ENCODE assay signal across 9 cellular contexts in the genomic region with DNA sequence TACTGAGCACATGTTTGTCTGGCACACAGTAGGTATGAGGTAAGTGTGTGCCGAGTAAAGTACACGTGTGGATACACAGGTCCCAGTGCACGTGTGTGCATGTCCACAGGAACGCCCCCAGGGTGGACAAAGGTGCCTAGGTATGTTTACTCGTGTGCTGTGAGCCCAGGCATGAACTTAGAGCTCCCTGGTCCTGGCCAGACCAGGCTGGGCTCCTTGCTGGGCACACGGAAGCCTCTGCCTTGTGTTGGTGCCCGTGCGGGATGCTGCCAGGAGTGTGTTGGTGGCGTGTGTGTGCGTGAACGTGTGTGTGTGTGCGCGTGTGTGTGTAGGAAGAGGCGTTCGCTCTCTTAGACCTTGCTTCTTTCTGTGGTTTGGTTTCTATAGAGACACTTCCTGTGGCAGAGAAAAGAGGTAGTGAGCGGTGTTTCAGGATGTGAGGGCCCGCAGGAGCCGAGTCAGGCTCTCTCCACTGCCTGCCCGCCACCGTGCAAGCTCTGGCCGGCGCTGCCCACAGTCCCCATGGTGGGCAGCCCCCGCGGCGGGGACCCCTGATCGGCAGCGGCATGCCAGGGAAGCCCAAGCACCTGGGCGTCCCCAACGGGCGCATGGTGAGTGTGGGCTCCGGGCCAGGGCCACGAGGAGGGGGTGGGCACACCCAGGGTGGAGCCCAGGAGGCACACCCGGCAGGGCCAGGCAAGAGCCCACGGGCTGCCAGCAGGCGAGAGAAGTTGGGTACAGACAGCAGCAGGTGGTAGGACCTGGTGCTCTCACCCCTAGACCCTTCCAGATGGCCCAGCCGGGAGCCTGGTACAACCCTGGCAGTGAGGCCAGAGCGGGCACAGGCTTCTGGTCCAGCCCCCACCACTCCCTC. TPM values are rescaled to one million over a fixed set of nuclear protein-coding genes. Genes with fewer than 3 reads are reported as not detected.
DNase-seq lines count a peak whose midpoint lies in the region; ATAC-seq, FAIRE-seq and TF ChIP-seq lines count a peak whose summit lies in the region.
"Had no signal": no experiment of that assay in that cellular context is flagged by ENCODE, and none has a peak within 500 bp of the region (broad histone marks: within the 10 kb centered on the region; RNA-seq: fewer than 3 reads in every experiment).

A gene with protein sequence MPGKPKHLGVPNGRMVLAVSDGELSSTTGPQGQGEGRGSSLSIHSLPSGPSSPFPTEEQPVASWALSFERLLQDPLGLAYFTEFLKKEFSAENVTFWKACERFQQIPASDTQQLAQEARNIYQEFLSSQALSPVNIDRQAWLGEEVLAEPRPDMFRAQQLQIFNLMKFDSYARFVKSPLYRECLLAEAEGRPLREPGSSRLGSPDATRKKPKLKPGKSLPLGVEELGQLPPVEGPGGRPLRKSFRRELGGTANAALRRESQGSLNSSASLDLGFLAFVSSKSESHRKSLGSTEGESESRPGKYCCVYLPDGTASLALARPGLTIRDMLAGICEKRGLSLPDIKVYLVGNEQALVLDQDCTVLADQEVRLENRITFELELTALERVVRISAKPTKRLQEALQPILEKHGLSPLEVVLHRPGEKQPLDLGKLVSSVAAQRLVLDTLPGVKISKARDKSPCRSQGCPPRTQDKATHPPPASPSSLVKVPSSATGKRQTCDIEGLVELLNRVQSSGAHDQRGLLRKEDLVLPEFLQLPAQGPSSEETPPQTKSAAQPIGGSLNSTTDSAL (plus strand): TSS at position 466 of the 874 bp plus-strand sequence. CDS start 101 bp downstream, at position 567.

- H3K9me3 ChIP-seq in endocrine pancreas (ENCODE audit: control insufficient read depth, low read length) (no peaks in the 10 kb centered on the region), neural progenitor cell (ENCODE audit: low read depth) (no peaks in the 10 kb centered on the region)

- H3F3A ChIP-seq in neural progenitor cell (ENCODE audit: low read depth): peaks cover 9% of the 10 kb centered on the region

- no peak within 1 kb of the TSS for H3K27ac ChIP-seq in neural progenitor cell
- H3K27ac ChIP-seq: A549 had no signal

- H3K27ac Mint-ChIP-seq in activated CD4-positive, alpha-beta memory T cell treated with anti-CD3 and anti-CD28 coated beads, Interleukin-2, amount 10 ng/mL, durations not matched to agents 7 days and 5 days: peak within 1 kb of the TSS; percentile 70
- peak within 1 kb of the TSS; percentile 78 for H3K27ac Mint-ChIP-seq in neural progenitor cell

- H3K27me3 Mint-ChIP-seq in activated CD4-positive, alpha-beta memory T cell treated with anti-CD3 and anti-CD28 coated beads, Interleukin-2, amount 10 ng/mL, durations not matched to agents 7 days and 5 days: no peaks in the 10 kb centered on the region
- H3K27me3 Mint-ChIP-seq in neural progenitor cell (ENCODE audit: insufficient read depth, low read depth): peaks cover 25% of the 10 kb centered on the region

- peak; percentile 43 for DNase-seq in NCI-H1105 treated with DMSO at 0.1 percent for 48 hours (lab: John Stamatoyannopoulos, UW)
- no peak for DNase-seq in NCI-H1105 (lab: John Stamatoyannopoulos, UW)
- peak; percentile 79 for DNase-seq in NCI-H69 (lab: John Stamatoyannopoulos, UW)
- DNase-seq in activated CD4-positive, alpha-beta memory T cell treated with anti-CD3 and anti-CD28 coated beads, Interleukin-2, amount 10 ng/mL, durations not matched to agents 7 days and 5 days: peak; percentile 74
- DNase-seq in neural progenitor cell (ENCODE audit: low spot score): no peak
- peak; percentile 75 for DNase-seq in urothelium cell line (ENCODE audit: low spot score)

- peaks cover 49% of the 10 kb centered on the region for H3K36me3 Mint-ChIP-seq in activated CD4-positive, alpha-beta memory T cell treated with anti-CD3 and anti-CD28 coated beads, Interleukin-2, amount 10 ng/mL, durations not matched to agents 7 days and 5 days (ENCODE audit: low read depth)
- H3K36me3 Mint-ChIP-seq in neural progenitor cell: no peaks in the 10 kb centered on the region

- H3K4me2 ChIP-seq in neural progenitor cell: no peak within 1 kb of the TSS
- H3K4me2 ChIP-seq: A549 had no signal

- no peak within 1 kb of the TSS for H2AFZ ChIP-seq in neural progenitor cell (replicated peaks)

- TF ChIP-seq CTCF in neural progenitor cell (IDR thresholded peaks at IDR 0.05): no peak

- peaks cover 81% of the 10 kb centered on the region for H3K4me1 Mint-ChIP-seq in activated CD4-positive, alpha-beta memory T cell treated with anti-CD3 and anti-CD28 coated beads, Interleukin-2, amount 10 ng/mL, durations not matched to agents 7 days and 5 days
- peaks cover 32% of the 10 kb centered on the region for H3K4me1 Mint-ChIP-seq in neural progenitor cell

- H3K4me3 ChIP-seq in endocrine pancreas (ENCODE audit: control insufficient read depth, insufficient read depth, low read length): no peak within 1 kb of the TSS
- no peak within 1 kb of the TSS for H3K4me3 ChIP-seq in neural progenitor cell
- H3K4me3 ChIP-seq: A549 had no signal

- no peaks in the 10 kb centered on the region for H3K4me1 ChIP-seq in endocrine pancreas (ENCODE audit: control insufficient read depth, insufficient read depth, low read length)
- peaks cover 5% of the 10 kb centered on the region for H3K4me1 ChIP-seq in neural progenitor cell

- peak; percentile 55 for FAIRE-seq in urothelium cell line (lab: Jason Lieb, UNC)
- FAIRE-seq: A549 had no signal

- H4K20me1 ChIP-seq in neural progenitor cell (ENCODE audit: low read depth): no peaks in the 10 kb centered on the region

- POLR2A ChIA-PET in activated CD4-positive, alpha-beta memory T cell treated with anti-CD3 and anti-CD28 coated beads, Interleukin-2, amount 10 ng/mL, durations not matched to agents 7 days and 5 days (lab: Charles Lee): interaction anchor here (1.1 to 8.7 kb wide), 9 partner anchors 9 to 98 kb away, joined by 3 to 62 read pairs (median 6); no protein-coding TSS in a partner anchor

- no peaks in the 10 kb centered on the region for H3K79me2 ChIP-seq in neural progenitor cell (ENCODE audit: low read depth)

- H3K27me3 ChIP-seq in endocrine pancreas (ENCODE audit: control insufficient read depth, insufficient read depth, low read length): no peaks in the 10 kb centered on the region
- peaks cover 18% of the 10 kb centered on the region for H3K27me3 ChIP-seq in neural progenitor cell

- H3K9ac ChIP-seq in endocrine pancreas (ENCODE audit: control insufficient read depth, insufficient read depth, low read length) (peak within 1 kb of the TSS; percentile 25), neural progenitor cell (no peak within 1 kb of the TSS)

- H3K4me3 Mint-ChIP-seq in activated CD4-positive, alpha-beta memory T cell treated with anti-CD3 and anti-CD28 coated beads, Interleukin-2, amount 10 ng/mL, durations not matched to agents 7 days and 5 days: peak within 1 kb of the TSS; percentile 95
- H3K4me3 Mint-ChIP-seq in neural progenitor cell: peak within 1 kb of the TSS; percentile 51

- peak; percentile 76 for ATAC-seq in HG02973 (IDR thresholded peaks at IDR 0.05; ENCODE audit: unreplicated experiment)
- ATAC-seq: A549 had no signal

- H3K36me3 ChIP-seq in endocrine pancreas (ENCODE audit: control insufficient read depth, insufficient read depth, low read length) (no peaks in the 10 kb centered on the region), neural progenitor cell (no peaks in the 10 kb centered on the region)

- H3K9me3 Mint-ChIP-seq in activated CD4-positive, alpha-beta memory T cell treated with anti-CD3 and anti-CD28 coated beads, Interleukin-2, amount 10 ng/mL, durations not matched to agents 7 days and 5 days: peaks cover 18% of the 10 kb centered on the region
- peaks cover 2% of the 10 kb centered on the region for H3K9me3 Mint-ChIP-seq in neural progenitor cell

- CTCF ChIA-PET in activated CD4-positive, alpha-beta memory T cell treated with anti-CD3 and anti-CD28 coated beads, Interleukin-2, amount 10 ng/mL, durations not matched to agents 7 days and 5 days (lab: Charles Lee): interaction anchor here (0.7 to 5.8 kb wide), 7 partner anchors 13 to 144 kb away, joined by 3 to 47 read pairs (median 4); no protein-coding TSS in a partner anchor

RNA-seq across cellular contexts. Expression of the gene that starts here (rescaled TPM):
- 100 to 1,000 TPM; 103 to 107 TPM for total RNA-seq in activated CD4-positive, alpha-beta memory T cell treated with anti-CD3 and anti-CD28 coated beads, Interleukin-2, amount 10 ng/mL, durations not matched to agents 7 days and 5 days
- total RNA-seq in neural progenitor cell (ENCODE audit: low replicate concordance): 3.2 and 19.0 TPM in 2 replicates

Comparison
In these comparisons a context has a peak if more than half of its experiments do, and no peak if none do; other contexts are left out.
1. DNase-seq: peak in NCI-H1105 treated with DMSO at 0.1 percent for 48 hours (single experiment), NCI-H69 (single experiment), activated CD4-positive, alpha-beta memory T cell treated with anti-CD3 and anti-CD28 coated beads, Interleukin-2, amount 10 ng/mL, durations not matched to agents 7 days and 5 days (single experiment) and urothelium cell line (single experiment); none in NCI-H1105 (single experiment) and neural progenitor cell (single experiment).